Comparison of ENCODE assay signal across 12 cellular contexts in the genomic region with DNA sequence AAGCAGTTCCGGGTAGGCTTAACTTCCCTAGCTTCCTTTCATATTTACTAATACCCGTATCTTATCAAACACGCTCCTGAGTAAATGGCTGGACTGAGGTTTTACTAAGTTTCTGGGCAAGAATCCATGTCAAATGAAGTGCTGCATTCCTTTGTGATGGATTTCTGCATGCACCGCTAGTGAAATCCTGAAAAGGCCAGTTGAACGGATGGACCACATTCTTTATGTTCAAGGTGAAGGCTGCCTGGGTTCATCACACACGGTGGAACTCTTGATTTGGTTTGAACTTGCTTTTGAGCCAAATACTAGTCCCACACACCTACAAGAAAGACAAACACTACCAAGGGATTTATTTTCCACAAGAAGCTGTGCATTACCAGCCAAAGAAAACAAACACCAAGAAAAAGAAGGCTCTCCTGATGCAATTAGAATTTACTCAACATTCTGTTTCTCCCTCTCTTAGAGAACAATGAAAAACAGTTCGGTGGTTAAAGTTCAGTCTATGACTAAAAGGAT.
DNase-seq lines count a peak whose midpoint lies in the region; ATAC-seq lines count a peak whose summit lies in the region.
"Had no signal": no experiment of that assay in that cellular context is flagged by ENCODE, and none has a peak within 500 bp of the region (broad histone marks: within the 10 kb centered on the region; RNA-seq: fewer than 3 reads in every experiment).

No MANE protein-coding gene starts in this region.

- no peak overlapping the region for H3K4me3 ChIP-seq in ectodermal cell (ENCODE audit: insufficient read depth, low read depth, low read length)
- H3K4me3 ChIP-seq: gastroesophageal sphincter had no signal

- peak; percentile 16 for DNase-seq in AG20443 (ENCODE audit: low spot score)
- DNase-seq in NCI-H226: peak; percentile 97
- peak; percentile 75 for DNase-seq in non-pigmented ciliary epithelial cell (ENCODE audit: low read depth)
- DNase-seq in GM19238 (ENCODE audit: insufficient read length, low spot score): no peak
- DNase-seq in superior temporal gyrus (ENCODE audit: extremely low spot score): no peak
- DNase-seq in activated gamma-delta T cell treated with Interleukin-2 at 50 U/mL for 16 hours: no peak
- DNase-seq: CD8-positive, alpha-beta memory T cell; substantia nigra; T-cell had no signal

- H3K9me3 ChIP-seq in ectodermal cell (ENCODE audit: control insufficient read depth, low read length): no peaks in the 10 kb centered on the region
- H3K9me3 ChIP-seq: gastroesophageal sphincter had no signal

- 67 to 87% methylated on average over 5 to 7 of the region's 7 CpGs for WGBS in ectodermal cell, 2 experiments

- no peaks in the 10 kb centered on the region for H3K36me3 ChIP-seq in ectodermal cell (ENCODE audit: control insufficient read depth, insufficient read depth, low read length)
- H3K36me3 ChIP-seq: gastroesophageal sphincter had no signal

- H3K27ac ChIP-seq in ectodermal cell (ENCODE audit: insufficient read depth, low read depth, low read length, poor library complexity, severe bottlenecking): peak overlapping the region; percentile 12
- H3K27ac ChIP-seq: gastroesophageal sphincter had no signal

- H3K4me1 ChIP-seq in ectodermal cell (ENCODE audit: control insufficient read depth, insufficient read depth, low read length): peaks cover 16% of the 10 kb centered on the region

- H3K27me3 ChIP-seq in ectodermal cell (ENCODE audit: control insufficient read depth, insufficient read depth, low read length, poor library complexity, severe bottlenecking): no peaks in the 10 kb centered on the region
- H3K27me3 ChIP-seq: gastroesophageal sphincter had no signal

- no peak for ATAC-seq in HG03175 (IDR thresholded peaks at IDR 0.05; ENCODE audit: unreplicated experiment)
- ATAC-seq: gastroesophageal sphincter, T-cell had no signal

Comparison
In these comparisons a context has a peak if more than half of its experiments do, and no peak if none do; other contexts are left out.
1. DNase-seq: peak in AG20443 (single experiment), NCI-H226 (single experiment) and non-pigmented ciliary epithelial cell (single experiment); none in GM19238 (single experiment), superior temporal gyrus (single experiment) and activated gamma-delta T cell treated with Interleukin-2 at 50 U/mL for 16 hours (single experiment).